Comparison of ENCODE assay signal across 30 cellular contexts in genomic region chr21:46213620-46214286, GRCh38. TPM values are rescaled to one million over a fixed set of nuclear protein-coding genes. Genes with fewer than 3 reads are reported as not detected.
DNase-seq lines count a peak whose midpoint lies in the region; TF ChIP-seq lines count a peak whose summit lies in the region.
"Had no signal": no experiment of that assay in that cellular context is flagged by ENCODE, and none has a peak within 500 bp of the region (broad histone marks: within the 10 kb centered on the region; RNA-seq: fewer than 3 reads in every experiment).

No MANE protein-coding gene starts in this region.

- H3K4me3 ChIP-seq in Peyer's patch (no peak overlapping the region), endodermal cell (ENCODE audit: low read length) (no peak overlapping the region), trophoblast cell (ENCODE audit: low read depth, low read length) (no peak overlapping the region)
- H3K4me3 ChIP-seq: GM12878, lung, SJCRH30, uterus had no signal

- H3K4me1 ChIP-seq in Peyer's patch (no peaks in the 10 kb centered on the region), endodermal cell (ENCODE audit: control insufficient read depth, insufficient read depth, low read length) (no peaks in the 10 kb centered on the region), trophoblast cell (ENCODE audit: control insufficient read depth in 1 of 2, insufficient read depth in 2 of 2, low read length in 2 of 2) (peaks cover 19 to 24% of the 10 kb centered on the region in 2 experiments)
- H3K4me1 ChIP-seq: uterus had no signal

- no peak overlapping the region for H3K4me2 ChIP-seq in trophoblast cell (ENCODE audit: low read length)

- no peaks in the 10 kb centered on the region for H3K27me3 Mint-ChIP-seq in endodermal cell (ENCODE audit: insufficient read depth)
- no peaks in the 10 kb centered on the region for H3K27me3 Mint-ChIP-seq in osteocyte (ENCODE audit: unreplicated experiment)
- H3K27me3 Mint-ChIP-seq: activated CD4-positive, alpha-beta memory T cell treated with anti-CD3 and anti-CD28 coated beads, Interleukin-2, amount 10 ng/mL, durations not matched to agents 7 days and 5 days; IgD-negative memory B cell; stimulated activated naive B cell treated with anti-CD40 and anti-IgM and Interleukin-4, amounts not matched to agents 10 μg/mL and 1 μg/mL and 100 μg/mL, for 72 hours had no signal

- no peak for TF ChIP-seq CTCF in Peyer's patch (IDR thresholded peaks at IDR 0.05)
- no peak for TF ChIP-seq CTCF in endodermal cell (conservative IDR thresholded peaks at IDR 0.05)
- no peak for TF ChIP-seq CTCF in osteocyte (IDR thresholded peaks at IDR 0.05)

- no peak for TF ChIP-seq POLR2A in Peyer's patch (IDR thresholded peaks at IDR 0.05)

- H3K27ac Mint-ChIP-seq in endodermal cell (peak overlapping the region; percentile 55), osteocyte (ENCODE audit: unreplicated experiment) (no peak overlapping the region)
- H3K27ac Mint-ChIP-seq: activated CD4-positive, alpha-beta memory T cell treated with anti-CD3 and anti-CD28 coated beads, Interleukin-2, amount 10 ng/mL, durations not matched to agents 7 days and 5 days; stimulated activated naive B cell treated with anti-CD40 and anti-IgM and Interleukin-4, amounts not matched to agents 10 μg/mL and 1 μg/mL and 100 μg/mL, for 72 hours had no signal

- peak; percentile 24 for DNase-seq in G401 (ENCODE audit: low spot score)
- peak in 2 of 3 donors; percentile 28 to 34 for DNase-seq in Peyer's patch
- DNase-seq in endodermal cell = peak; percentile 29
- DNase-seq in trophoblast cell = peak; percentile 89 to 92
- no peak for DNase-seq in osteocyte (ENCODE audit: extremely low spot score, unreplicated experiment)
- no peak for DNase-seq in NK-92 treated with Interleukin-12 subunit alpha and Interleukin-12 subunit beta, amount 100 ng/mL, for 24 hours (lab: John Stamatoyannopoulos, UW)
- no peak for DNase-seq in activated gamma-delta T cell treated with Interleukin-2 at 50 U/mL for 16 hours
- DNase-seq in putamen (ENCODE audit: low spot score) = no peak
- DNase-seq: activated CD4-positive, alpha-beta memory T cell treated with anti-CD3 and anti-CD28 coated beads, Interleukin-2, amount 10 ng/mL, durations not matched to agents 7 days and 5 days; activated CD4-positive, alpha-beta T cell treated with anti-CD3 and anti-CD28 coated beads for 1 hour; activated gamma-delta T cell; C1 segment of cervical spinal cord; GOT3; kidney glomerular epithelial cell; NCI-H1105; NCI-H2029 treated with DMSO at 0.1 percent for 48 hours; NCI-H2227 treated with DMSO at 0.1 percent for 48 hours; NCI-H69; SJCRH30; stimulated activated CD4-positive, alpha-beta T cell treated with anti-CD3 and anti-CD28 coated beads, Interleukin-4, amount 100 ng/mL, for 4 hours; stimulated activated naive B cell treated with anti-CD40 and anti-IgM and Interleukin-4, amounts not matched to agents 10 μg/mL and 1 μg/mL and 100 μg/mL, for 72 hours; T-helper 1 cell had no signal

- H4K12ac ChIP-seq in trophoblast cell (ENCODE audit: low read depth, low read length) = no peak overlapping the region

- no peak overlapping the region for H3K4me3 Mint-ChIP-seq in endodermal cell
- no peak overlapping the region for H3K4me3 Mint-ChIP-seq in osteocyte (ENCODE audit: unreplicated experiment)
- H3K4me3 Mint-ChIP-seq: activated CD4-positive, alpha-beta memory T cell treated with anti-CD3 and anti-CD28 coated beads, Interleukin-2, amount 10 ng/mL, durations not matched to agents 7 days and 5 days; IgD-negative memory B cell; neural crest cell; stimulated activated naive B cell treated with anti-CD40 and anti-IgM and Interleukin-4, amounts not matched to agents 10 μg/mL and 1 μg/mL and 100 μg/mL, for 72 hours had no signal

- H3K23ac ChIP-seq in trophoblast cell (ENCODE audit: low read length) = no peak overlapping the region

- in situ Hi-C loops in G401 (cut with HindIII; ENCODE audit: low sequenced_read_pairs) = no loop called here

- no peak overlapping the region for H3K4ac ChIP-seq in trophoblast cell (ENCODE audit: low read depth, low read length)

- H3K9ac ChIP-seq in endodermal cell (ENCODE audit: extremely low read depth, low read length, poor library complexity, severe bottlenecking) (no peak overlapping the region), trophoblast cell (ENCODE audit: low read length) (no peak overlapping the region)

- no peaks in the 10 kb centered on the region for H3K9me3 Mint-ChIP-seq in endodermal cell
- no peaks in the 10 kb centered on the region for H3K9me3 Mint-ChIP-seq in osteocyte (ENCODE audit: unreplicated experiment)
- H3K9me3 Mint-ChIP-seq: activated CD4-positive, alpha-beta memory T cell treated with anti-CD3 and anti-CD28 coated beads, Interleukin-2, amount 10 ng/mL, durations not matched to agents 7 days and 5 days; IgD-negative memory B cell; neural crest cell; stimulated activated naive B cell treated with anti-CD40 and anti-IgM and Interleukin-4, amounts not matched to agents 10 μg/mL and 1 μg/mL and 100 μg/mL, for 72 hours had no signal

- H3K79me1 ChIP-seq in trophoblast cell (ENCODE audit: low read length) = peaks cover 11% of the 10 kb centered on the region

- no peak overlapping the region for H3K27ac ChIP-seq in Peyer's patch
- H3K27ac ChIP-seq in endodermal cell (ENCODE audit: low read depth, low read length) = no peak overlapping the region
- H3K27ac ChIP-seq in trophoblast cell (ENCODE audit: low read depth, low read length) = peak overlapping the region; percentile 48
- H3K27ac ChIP-seq: epithelial cell of prostate, SJCRH30, uterus had no signal

- H3K4me1 Mint-ChIP-seq in endodermal cell = no peaks in the 10 kb centered on the region
- peaks cover 6% of the 10 kb centered on the region for H3K4me1 Mint-ChIP-seq in osteocyte (ENCODE audit: unreplicated experiment)
- H3K4me1 Mint-ChIP-seq: IgD-negative memory B cell, neural crest cell had no signal

- H4K91ac ChIP-seq in trophoblast cell (ENCODE audit: low read depth, low read length) = peak overlapping the region; percentile 45

- H3K9me3 ChIP-seq in Peyer's patch (no peaks in the 10 kb centered on the region), endodermal cell (ENCODE audit: control insufficient read depth, low read length) (no peaks in the 10 kb centered on the region), trophoblast cell (ENCODE audit: insufficient read depth, low read depth, low read length) (no peaks in the 10 kb centered on the region)
- H3K9me3 ChIP-seq: SJCRH30, uterus had no signal

- peak overlapping the region; percentile 2 for H2BK5ac ChIP-seq in trophoblast cell (ENCODE audit: low read depth, low read length, poor library complexity)

- H2BK12ac ChIP-seq in trophoblast cell (ENCODE audit: low read length) = no peak overlapping the region

- H3K18ac ChIP-seq in trophoblast cell (ENCODE audit: low read length) = peak overlapping the region; percentile 60

- 92 to 96% methylated on average over 12 to 15 of the region's 15 CpGs for WGBS in endodermal cell (ENCODE audit: insufficient coverage in 1 of 2, insufficient read length in 1 of 2), 2 experiments
- WGBS in trophoblast cell (ENCODE audit: extremely low coverage, insufficient coverage, insufficient read length) = no CpG with 5 or more reads among the region's 15 CpGs

- peaks cover 2% of the 10 kb centered on the region for H3K79me2 ChIP-seq in trophoblast cell (ENCODE audit: control insufficient read depth, insufficient read depth, low read length, poor library complexity)

- H3K27me3 ChIP-seq in Peyer's patch (no peaks in the 10 kb centered on the region), endodermal cell (ENCODE audit: control insufficient read depth, insufficient read depth, low read length, poor library complexity, severe bottlenecking) (no peaks in the 10 kb centered on the region), trophoblast cell (ENCODE audit: insufficient read depth, low read length) (no peaks in the 10 kb centered on the region)
- H3K27me3 ChIP-seq: SJCRH30, uterus had no signal

- peak overlapping the region; percentile 13 for H2BK120ac ChIP-seq in trophoblast cell (ENCODE audit: insufficient read depth, low read length, poor library complexity)

- peaks cover 22% of the 10 kb centered on the region for H3K36me3 Mint-ChIP-seq in endodermal cell (ENCODE audit: low read depth)
- peaks cover 13% of the 10 kb centered on the region for H3K36me3 Mint-ChIP-seq in osteocyte (ENCODE audit: unreplicated experiment)
- H3K36me3 Mint-ChIP-seq: IgD-negative memory B cell had no signal

- H3K36me3 ChIP-seq in Peyer's patch (peaks cover 0 to 91% (median 0%) of the 10 kb centered on the region in 3 donors), endodermal cell (ENCODE audit: control insufficient read depth, insufficient read depth, low read length) (peaks cover 9% of the 10 kb centered on the region), trophoblast cell (ENCODE audit: control insufficient read depth in 1 of 2, insufficient read depth in 2 of 2, low read length in 2 of 2) (peaks cover 69 to 75% of the 10 kb centered on the region in 2 experiments)
- H3K36me3 ChIP-seq: SJCRH30, uterus had no signal

- peak overlapping the region; percentile 22 for H2AK5ac ChIP-seq in trophoblast cell (ENCODE audit: low read length)

- H3K14ac ChIP-seq in trophoblast cell (ENCODE audit: low read length) = no peak overlapping the region

- H4K8ac ChIP-seq in trophoblast cell (ENCODE audit: low read depth, low read length) = no peak overlapping the region

- no peak overlapping the region for H2AFZ ChIP-seq in trophoblast cell (ENCODE audit: insufficient read depth, low read length, poor library complexity)

RNA-seq across cellular contexts. Expression of gene LSS, which starts 14.8 kb away (rescaled TPM):
- total RNA-seq in G401 (2014; rRNA removed; shearing (Covaris generic)) = 59.4 and 66.8 TPM in 2 replicates
- total RNA-seq in Peyer's patch (100 to 1,000 TPM in 1 of 4 donors, 10 to 100 TPM in 3; 43.7 to 172 (median 66.5) TPM), endodermal cell (10 to 100 TPM; 56.7 to 85.2 TPM), osteocyte (92.0 and 101 TPM in 2 replicates)
- polyA plus RNA-seq in endodermal cell (2013, experiment 1 of 2) = 101 TPM
- 100 TPM for polyA plus RNA-seq in endodermal cell (2013, experiment 2 of 2)
- 63.4 and 64.5 TPM in 2 replicates for polyA plus RNA-seq in trophoblast cell (2013)

RNA-seq across cellular contexts. Expression of gene SPATC1L, which starts 29.5 kb away (rescaled TPM):
- total RNA-seq in G401 (2014; rRNA removed; shearing (Covaris generic)) = 5.9 and 11.2 TPM in 2 replicates
- total RNA-seq in Peyer's patch (10 to 100 TPM in 1 of 4 donors, 1 to 10 TPM in 3; 1.1 to 13.2 (median 2.6) TPM), endodermal cell (10 to 100 TPM; 29.5 to 31.9 TPM), osteocyte (17.5 and 18.9 TPM in 2 replicates)
- 32.1 TPM for polyA plus RNA-seq in endodermal cell (2013, experiment 1 of 2)
- 33.4 TPM for polyA plus RNA-seq in endodermal cell (2013, experiment 2 of 2)
- polyA plus RNA-seq in trophoblast cell (2013) = 22.3 and 23.2 TPM in 2 replicates

RNA-seq across cellular contexts. Expression of gene FTCD, which starts 58.4 kb away (rescaled TPM):
- 1.1 TPM in 1 of 2 replicates, not detected in the other for total RNA-seq in G401 (2014; rRNA removed; shearing (Covaris generic))
- total RNA-seq in Peyer's patch (1 to 10 TPM in 1 of 4 donors, under 1 TPM in 1, not detected in 2; 0.67 to 1.0 TPM), endodermal cell (1 to 10 TPM; 3.5 to 4.6 TPM), osteocyte (2.3 and 2.5 TPM in 2 replicates)
- 3.0 TPM for polyA plus RNA-seq in endodermal cell (2013, experiment 1 of 2)
- polyA plus RNA-seq in endodermal cell (2013, experiment 2 of 2) = 1.0 TPM
- 1.0 and 1.4 TPM in 2 replicates for polyA plus RNA-seq in trophoblast cell (2013)
- total RNA-seq: M059J, SJCRH30 had no signal
- polyA plus RNA-seq: AG04450, IgD-negative memory B cell had no signal

Comparison
In these comparisons a context has a peak if more than half of its experiments do, and no peak if none do; other contexts are left out.
1. DNase-seq: peak in G401 (single experiment), Peyer's patch (2 of 3), endodermal cell (single experiment) and trophoblast cell (2 of 2); none in osteocyte (single experiment), NK-92 treated with Interleukin-12 subunit alpha and Interleukin-12 subunit beta, amount 100 ng/mL, for 24 hours (single experiment), activated gamma-delta T cell treated with Interleukin-2 at 50 U/mL for 16 hours (single experiment) and putamen (single experiment).